ENCODE assay signal across 18 cellular contexts in genomic region chr16:31485571-31485970, GRCh38. TPM values are rescaled to one million over a fixed set of nuclear protein-coding genes. Genes with fewer than 3 reads are reported as not detected.
"Had no signal": no experiment of that assay in that cellular context is flagged by ENCODE, and none has a peak within 500 bp of the region (broad histone marks: within the 10 kb centered on the region; RNA-seq: fewer than 3 reads in every experiment).

No MANE protein-coding gene starts in this region.

- ATAC-seq: activated naive CD4-positive, alpha-beta T cell treated with anti-CD3 and anti-CD28 coated beads, Interleukin-2, amount 50 U/mL, for 72 hours; esophagus mucosa; right lobe of liver; stimulated activated naive B cell treated with anti-CD40 and anti-IgM and Interleukin-4, amounts not matched to agents 10 μg/mL and 1 μg/mL and 100 μg/mL, for 72 hours had no signal

- H3K27ac ChIP-seq: dorsolateral prefrontal cortex, prostate gland, right lobe of liver had no signal

- H3K36me3 ChIP-seq: breast epithelium, prostate gland, right lobe of liver had no signal

- H3K36me3 Mint-ChIP-seq: activated naive CD4-positive, alpha-beta T cell treated with anti-CD3 and anti-CD28 coated beads, Interleukin-2, amount 50 U/mL, for 72 hours had no signal

- H3K4me3 Mint-ChIP-seq: stimulated activated naive B cell treated with anti-CD40 and anti-IgM and Interleukin-4, amounts not matched to agents 10 μg/mL and 1 μg/mL and 100 μg/mL, for 72 hours had no signal

- H3K27ac Mint-ChIP-seq: activated naive CD4-positive, alpha-beta T cell treated with anti-CD3 and anti-CD28 coated beads, Interleukin-2, amount 50 U/mL, for 72 hours; stimulated activated naive B cell treated with anti-CD40 and anti-IgM and Interleukin-4, amounts not matched to agents 10 μg/mL and 1 μg/mL and 100 μg/mL, for 72 hours had no signal

- DNase-seq: activated CD4-positive, alpha-beta T cell treated with anti-CD3 and anti-CD28 coated beads, Interleukin-2, amount 50 U/mL, for 1 hour; activated effector memory CD4-positive, alpha-beta T cell treated with Interleukin-2 at 50 U/mL for 16 hours; dorsolateral prefrontal cortex; hypothalamus; lower lobe of right lung; midbrain; occipital lobe; stimulated activated CD4-positive, alpha-beta T cell treated with anti-CD3 and anti-CD28 coated beads, Interleukin-1b, Interleukin-23, amount 100 ng/mL, for 48 hours; stimulated activated naive B cell treated with anti-CD40 and anti-IgM and Interleukin-4, amounts not matched to agents 10 μg/mL and 1 μg/mL and 100 μg/mL, for 72 hours; substantia nigra; T-helper 2 cell; trophoblast cell had no signal

- H3K4me3 ChIP-seq: breast epithelium, dorsolateral prefrontal cortex, prostate gland, right lobe of liver had no signal

- H3K9me3 ChIP-seq: breast epithelium, lower lobe of right lung, prostate gland, right lobe of liver had no signal

- H3K27me3 ChIP-seq: right lobe of liver had no signal

- H3K9me3 Mint-ChIP-seq: activated naive CD4-positive, alpha-beta T cell treated with anti-CD3 and anti-CD28 coated beads, Interleukin-2, amount 50 U/mL, for 72 hours; stimulated activated naive B cell treated with anti-CD40 and anti-IgM and Interleukin-4, amounts not matched to agents 10 μg/mL and 1 μg/mL and 100 μg/mL, for 72 hours had no signal

RNA-seq across cellular contexts. Expression of gene SLC5A2, which starts 2.6 kb away (rescaled TPM):
- total RNA-seq: glomerular endothelial cell had no signal

RNA-seq across cellular contexts. Expression of gene AHSP, which starts 42.1 kb away (rescaled TPM):
- total RNA-seq: activated naive CD4-positive, alpha-beta T cell treated with anti-CD3 and anti-CD28 coated beads, Interleukin-2, amount 50 U/mL, for 72 hours; breast epithelium; esophagus mucosa; glomerular endothelial cell; lower lobe of right lung; prostate gland had no signal
